8 cellular contexts compared by ENCODE assay signal in the genomic region with DNA sequence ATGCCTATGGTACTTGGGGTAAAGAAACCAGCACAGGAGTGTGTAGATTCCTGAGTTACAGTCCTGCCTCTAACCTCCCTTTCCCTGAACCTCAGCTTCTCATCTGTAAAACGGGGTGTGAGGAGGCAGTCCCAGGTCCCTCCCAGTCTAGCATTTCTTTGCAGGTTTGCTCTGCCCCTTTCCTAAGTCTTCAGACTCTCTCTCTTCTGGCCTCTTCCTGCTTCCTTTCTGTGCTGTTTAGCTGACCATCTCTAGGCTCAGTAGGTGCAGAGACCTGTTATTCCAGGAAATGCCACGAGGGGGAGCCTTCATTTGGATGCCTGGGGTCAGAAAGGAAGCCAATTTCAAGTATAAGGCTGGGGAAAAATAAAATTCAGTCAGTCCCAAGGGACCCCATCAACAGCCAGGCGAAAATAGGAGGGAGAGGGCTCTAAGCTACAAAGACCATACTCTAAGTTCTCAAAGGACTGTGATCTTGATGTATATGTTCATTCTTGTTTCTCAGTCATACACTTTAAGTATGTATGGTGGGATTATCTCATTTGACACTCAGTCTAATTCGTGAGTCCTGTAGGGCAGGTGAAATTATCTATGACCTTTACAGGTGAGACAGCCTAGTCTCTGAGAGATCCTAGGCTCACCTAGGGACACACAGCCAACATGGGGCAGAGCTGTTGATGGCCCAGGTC.
DNase-seq lines count a peak whose midpoint lies in the region; ATAC-seq, FAIRE-seq and TF ChIP-seq lines count a peak whose summit lies in the region.

No MANE protein-coding gene starts in this region.

- peaks cover 15 to 33% (median 22%) of the 10 kb centered on the region in 5 donors for H3K27me3 Mint-ChIP-seq in naive thymus-derived CD4-positive, alpha-beta T cell

- H2AFZ ChIP-seq in OCI-LY1 (ENCODE audit: low read length), result no peak overlapping the region

- peak; percentile 83 for TF ChIP-seq CTCF in OCI-LY1 (IDR thresholded peaks at IDR 0.05; ENCODE audit: low read length)
- TF ChIP-seq CTCF in epithelial cell of proximal tubule (conservative IDR thresholded peaks at IDR 0.05; ENCODE audit: low read depth, low read length), result peak; percentile 93

- peaks cover 6 to 10% (median 9%) of the 10 kb centered on the region in 7 donors for H3K4me1 Mint-ChIP-seq in naive thymus-derived CD4-positive, alpha-beta T cell

- no peaks in the 10 kb centered on the region for H3K9me2 ChIP-seq in OCI-LY1 (ENCODE audit: low read depth, low read length)

- no peak overlapping the region for H3K27ac Mint-ChIP-seq in naive thymus-derived CD4-positive, alpha-beta T cell

- peaks cover 0 to 2% (median 0%) of the 10 kb centered on the region in 5 donors for H3K36me3 Mint-ChIP-seq in naive thymus-derived CD4-positive, alpha-beta T cell

- no peak overlapping the region for H3K4me2 ChIP-seq in OCI-LY1 (ENCODE audit: low read length)

- CTCF ChIA-PET in naive thymus-derived CD4-positive, alpha-beta T cell (lab: Charles Lee), result interaction anchor here (0.6 to 5.1 kb wide), 10 partner anchors 14 to 259 kb away, joined by 3 to 36 read pairs (median 4); no protein-coding TSS in a partner anchor

- no peak for FAIRE-seq in HTR-8/SVneo (lab: Jason Lieb, UNC)

- H3K36me3 ChIP-seq in OCI-LY1 (ENCODE audit: insufficient read depth, low read length), result no peaks in the 10 kb centered on the region; the same call in 1 of the 2 replicates
- no peaks in the 10 kb centered on the region for H3K36me3 ChIP-seq in naive thymus-derived CD4-positive, alpha-beta T cell (ENCODE audit: control insufficient read depth in 2 of 3, insufficient read depth in 3 of 3, low read length in 3 of 3)

- intact Hi-C loops in naive thymus-derived CD4-positive, alpha-beta T cell (cut with micrococcal nuclease), result loop anchor here (1.0 to 2.0 kb wide), 4 partner anchors 56 to 259 kb away; no protein-coding TSS in a partner anchor

- H3K9ac ChIP-seq in OCI-LY1 (ENCODE audit: low read length), result no peak overlapping the region

- H3K79me2 ChIP-seq in OCI-LY1 (ENCODE audit: insufficient read depth, low read length), result no peaks in the 10 kb centered on the region

- no peaks in the 10 kb centered on the region for H4K20me1 ChIP-seq in OCI-LY1 (ENCODE audit: insufficient read depth, low read length)

- DNase-seq in DMS153 (lab: John Stamatoyannopoulos, UW) (peak; percentile 64), HTR-8/SVneo (ENCODE audit: insufficient read length, low spot score) (peak; percentile 85), epithelial cell of proximal tubule (ENCODE audit: low read depth) (peak; percentile 9)
- peak; percentile 44 for DNase-seq in activated CD8-positive, alpha-beta memory T cell treated with anti-CD3 and anti-CD28 coated beads, Interleukin-2, amount 50 U/mL, for 24 hours (ENCODE audit: extremely low read depth)
- DNase-seq in naive thymus-derived CD4-positive, alpha-beta T cell, result peak; percentile 47 to 81 (median 67)
- peak; percentile 43 to 67 for DNase-seq in stimulated activated CD8-positive, alpha-beta memory T cell treated with anti-CD3 and anti-CD28 coated beads, Interleukin-7, amount 100 ng/mL, for 48 hours (ENCODE audit: extremely low read depth in 1 of 2, low read depth in 1 of 2)

- peak; percentile 77 for ATAC-seq in naive thymus-derived CD4-positive, alpha-beta T cell
- ATAC-seq in GM18909 (IDR thresholded peaks at IDR 0.05; ENCODE audit: poor library complexity, unreplicated experiment), result no peak

- H3F3A ChIP-seq in OCI-LY1 (ENCODE audit: insufficient read depth, low read length), result no peaks in the 10 kb centered on the region

- no peak overlapping the region for H3K27ac ChIP-seq in OCI-LY1 (ENCODE audit: low read depth, low read length, poor library complexity, severe bottlenecking)
- H3K27ac ChIP-seq in naive thymus-derived CD4-positive, alpha-beta T cell (ENCODE audit: low read depth, low read length), result no peak overlapping the region

- H3K4me3 Mint-ChIP-seq in naive thymus-derived CD4-positive, alpha-beta T cell, result no peak overlapping the region

- H3K27me3 ChIP-seq in OCI-LY1 (ENCODE audit: insufficient read depth, low read length), result peaks cover 10% of the 10 kb centered on the region; the same call in 1 of the 2 replicates
- peaks cover 6 to 21% of the 10 kb centered on the region in 2 donors for H3K27me3 ChIP-seq in naive thymus-derived CD4-positive, alpha-beta T cell (ENCODE audit: control insufficient read depth in 2 of 2, insufficient read depth in 2 of 2, low read length in 2 of 2)

- H3K4me3 ChIP-seq in OCI-LY1 (ENCODE audit: low read depth, low read length, poor library complexity, severe bottlenecking) (no peak overlapping the region), epithelial cell of proximal tubule (ENCODE audit: low read depth, low read length) (no peak overlapping the region)
- H3K4me3 ChIP-seq in naive thymus-derived CD4-positive, alpha-beta T cell (ENCODE audit: low read length), result no peak overlapping the region

- POLR2A ChIA-PET in naive thymus-derived CD4-positive, alpha-beta T cell (lab: Charles Lee), result interaction anchor here (0.8 kb wide), 1 partner anchor 12 kb away, joined by 3 read pairs; no protein-coding TSS in a partner anchor

- H3K9me3 ChIP-seq in OCI-LY1 (ENCODE audit: low read length), result no peaks in the 10 kb centered on the region
- no peaks in the 10 kb centered on the region for H3K9me3 ChIP-seq in naive thymus-derived CD4-positive, alpha-beta T cell (ENCODE audit: control insufficient read depth in 2 of 3, low read length in 3 of 3)

- H3K4me1 ChIP-seq in OCI-LY1 (ENCODE audit: insufficient read depth, low read length, severe bottlenecking), result no peaks in the 10 kb centered on the region
- H3K4me1 ChIP-seq in naive thymus-derived CD4-positive, alpha-beta T cell (ENCODE audit: control insufficient read depth in 2 of 2, insufficient read depth in 2 of 2, low read length in 2 of 2), result peaks cover 0 to 25% of the 10 kb centered on the region in 2 donors

- H3K9me3 Mint-ChIP-seq in naive thymus-derived CD4-positive, alpha-beta T cell, result peaks cover 0 to 2% (median 0%) of the 10 kb centered on the region in 11 donors

Comparison
In these comparisons a context has a peak if more than half of its experiments do, and no peak if none do; other contexts are left out.
1. DNase-seq: peak in every context shown above with its lines; median percentile 85 in HTR-8/SVneo; 67 in naive thymus-derived CD4-positive, alpha-beta T cell; 64 in DMS153; 55 in stimulated activated CD8-positive, alpha-beta memory T cell treated with anti-CD3 and anti-CD28 coated beads, Interleukin-7, amount 100 ng/mL, for 48 hours; 44 in activated CD8-positive, alpha-beta memory T cell treated with anti-CD3 and anti-CD28 coated beads, Interleukin-2, amount 50 U/mL, for 24 hours; 9 in epithelial cell of proximal tubule.